ENCODE assay signal across 8 cellular contexts in the genomic region with DNA sequence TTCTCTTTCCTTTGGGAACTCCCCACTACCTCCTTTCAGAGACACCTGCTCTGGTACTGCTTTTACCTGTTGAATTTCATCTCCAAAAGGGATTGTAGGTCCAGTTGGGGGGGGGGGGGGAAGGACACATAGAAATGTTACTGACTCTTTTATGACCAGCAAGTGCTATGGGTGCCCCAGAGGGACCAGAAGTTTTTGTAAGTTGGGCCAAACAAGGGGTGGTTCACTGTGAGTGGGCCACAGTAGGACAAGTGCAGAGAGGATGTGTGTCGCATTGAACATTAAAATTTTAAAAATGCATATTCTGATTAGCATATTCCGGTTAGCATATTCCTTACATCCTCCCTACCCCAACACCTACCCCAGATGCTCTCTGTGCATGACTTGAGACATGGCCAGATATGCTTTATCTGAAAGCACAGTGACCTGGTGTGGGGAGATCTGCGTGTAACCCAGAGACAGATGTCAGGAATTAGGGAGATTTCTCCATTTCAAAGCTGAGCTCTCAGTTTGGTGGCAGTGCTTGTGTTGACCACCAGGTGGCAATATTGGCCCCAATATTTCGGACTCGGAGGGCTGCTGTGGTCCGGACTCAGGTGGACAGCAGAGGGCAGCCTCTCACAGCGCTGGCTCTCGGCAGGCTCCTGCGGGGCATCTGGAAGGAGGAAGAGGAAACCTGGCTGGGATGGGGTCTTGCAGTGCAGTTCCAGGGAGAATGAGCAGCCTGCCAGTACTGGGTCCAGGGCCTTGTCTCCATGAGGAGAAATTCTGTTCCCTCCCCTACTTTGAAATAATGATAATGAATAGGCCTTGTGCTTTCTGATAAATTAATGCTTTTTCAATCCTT. TPM values are rescaled to one million over a fixed set of nuclear protein-coding genes. Genes with fewer than 3 reads are reported as not detected.
A peak's percentile ranks its signal among the peaks of the same experiment; 100 is the strongest.
DNase-seq lines count a peak whose midpoint lies in the region; ATAC-seq, FAIRE-seq and TF ChIP-seq lines count a peak whose summit lies in the region.

No MANE protein-coding gene starts in this region.

- ATAC-seq in GM18868 (IDR thresholded peaks at IDR 0.05; ENCODE audit: unreplicated experiment) (peak; percentile 77), HG03378 (IDR thresholded peaks at IDR 0.05; ENCODE audit: unreplicated experiment) (peak; percentile 61)

- no peak overlapping the region for H3K4me3 ChIP-seq in bronchial epithelial cell (ENCODE audit: low read depth, low read length)

- peak; percentile 99 for TF ChIP-seq CTCF in bronchial epithelial cell (IDR thresholded peaks at IDR 0.05; ENCODE audit: insufficient read depth, low read length, severe bottlenecking)

- no peaks in the 10 kb centered on the region for H3K36me3 ChIP-seq in bronchial epithelial cell (ENCODE audit: control insufficient read depth, insufficient read depth, low read length)

- in situ Hi-C loops in ACHN (cut with HindIII; ENCODE audit: low pct_ligation_motif_present, low pct_unique_long_range_greater_than_20kb, low sequenced_read_pairs): no loop called here

- FAIRE-seq in bronchial epithelial cell (lab: Jason Lieb, UNC): no peak

- no peaks in the 10 kb centered on the region for H3K27me3 ChIP-seq in bronchial epithelial cell (ENCODE audit: control insufficient read depth, insufficient read depth, low read length)

- DNase-seq in ACHN (peak; percentile 82), NCI-H446 treated with DMSO at 0.1 percent for 48 hours (lab: John Stamatoyannopoulos, UW) (peak; percentile 69), bronchial epithelial cell (ENCODE audit: low read depth) (peak; percentile 71), islet precursor cell (peak; percentile 95)
- peak; percentile 54 for DNase-seq in activated CD4-positive, CD25-positive, alpha-beta regulatory T cell treated with anti-CD3 and anti-CD28 coated beads, Interleukin-2, amount 50 U/mL, for 16 hours (ENCODE audit: low read depth, low spot score)
- DNase-seq in stimulated activated CD4-positive, alpha-beta T cell treated with anti-CD3 and anti-CD28 coated beads, Interleukin-15, amount 100 ng/mL, for 24 hours: peak; percentile 87

RNA-seq across cellular contexts. Expression of a gene that starts 1.6 kb away (rescaled TPM):
- total RNA-seq in bronchial epithelial cell: not detected in 2 replicates

RNA-seq across cellular contexts. Expression of a gene that starts 15.8 kb away (rescaled TPM):
- not detected in 2 replicates for total RNA-seq in bronchial epithelial cell

RNA-seq across cellular contexts. Expression of a gene that starts 25.3 kb away (rescaled TPM):
- 51.9 and 59.1 TPM in 2 replicates for total RNA-seq in bronchial epithelial cell

RNA-seq across cellular contexts. Expression of a gene that starts 25.7 kb away (rescaled TPM):
- total RNA-seq in bronchial epithelial cell: 45.3 and 45.5 TPM in 2 replicates
